Comparison of ENCODE assay signal across 33 cellular contexts in genomic region chr1:85171721-85172120, GRCh38. TPM values are rescaled to one million over a fixed set of nuclear protein-coding genes. Genes with fewer than 3 reads are reported as not detected.
"Had no signal": no experiment of that assay in that cellular context is flagged by ENCODE, and none has a peak within 500 bp of the region (broad histone marks: within the 10 kb centered on the region; RNA-seq: fewer than 3 reads in every experiment).

No MANE protein-coding gene starts in this region.

- H3K9me3 Mint-ChIP-seq: activated CD4-positive, alpha-beta memory T cell treated with anti-CD3 and anti-CD28 coated beads for 36 hours; activated CD4-positive, alpha-beta T cell treated with anti-CD3 and anti-CD28 coated beads, Interleukin-2, amount 10 ng/mL, durations not matched to agents 24 days and 14 days; activated naive CD4-positive, alpha-beta T cell treated with anti-CD3 and anti-CD28 coated beads, Interleukin-2, amount 50 U/mL, for 72 hours had no signal

- H3K27ac Mint-ChIP-seq: activated CD4-positive, alpha-beta memory T cell treated with anti-CD3 and anti-CD28 coated beads for 36 hours; activated CD4-positive, alpha-beta T cell treated with anti-CD3 and anti-CD28 coated beads, Interleukin-2, amount 10 ng/mL, durations not matched to agents 24 days and 14 days; activated naive CD4-positive, alpha-beta T cell treated with anti-CD3 and anti-CD28 coated beads, Interleukin-2, amount 50 U/mL, for 72 hours had no signal

- H3K27me3 Mint-ChIP-seq: activated CD4-positive, alpha-beta memory T cell treated with anti-CD3 and anti-CD28 coated beads for 36 hours had no signal

- DNase-seq: activated CD4-positive, alpha-beta memory T cell treated with anti-CD3 and anti-CD28 coated beads for 36 hours; activated CD4-positive, alpha-beta T cell treated with anti-CD3 and anti-CD28 coated beads, Interleukin-2, amount 10 ng/mL, durations not matched to agents 24 days and 14 days; activated CD8-positive, alpha-beta memory T cell treated with anti-CD3 and anti-CD28 coated beads, Interleukin-2, amount 50 U/mL, for 4 hours; activated effector memory CD4-positive, alpha-beta T cell treated with anti-CD3 and anti-CD28 coated beads, Interleukin-2, amount 50 U/mL, for 16 hours; activated naive CD4-positive, alpha-beta T cell; activated T-cell treated with anti-CD3 and anti-CD28 coated beads, Interleukin-2, amount 50 U/mL, for 48 hours; amniotic stem cell; aorta; brain microvascular endothelial cell; central memory CD4-positive, alpha-beta T cell; Kasumi-1; KG1; MM.1S; MV-4-11; NCI-H1092; NCI-H1436 treated with DMSO at 0.1 percent for 48 hours; NCI-H1694 treated with DMSO at 0.1 percent for 48 hours; NCI-H2029; NCI-H510A; NCI-H526; NCI-H748 treated with DMSO at 0.1 percent for 48 hours; NK-92 treated with Interleukin-12 subunit alpha and Interleukin-12 subunit beta, amount 100 ng/mL, for 24 hours; PC-3; Peyer's patch; RPMI8226; SHP77 treated with DMSO at 0.1 percent for 48 hours; SK-N-SH; T-helper 1 cell; T1000 had no signal

- H3K36me3 Mint-ChIP-seq: activated CD4-positive, alpha-beta memory T cell treated with anti-CD3 and anti-CD28 coated beads for 36 hours had no signal

- ATAC-seq: activated naive CD4-positive, alpha-beta T cell treated with anti-CD3 and anti-CD28 coated beads, Interleukin-2, amount 50 U/mL, for 72 hours; PC-3 had no signal

- FAIRE-seq: colon, TTC549 had no signal

- H3K4me3 Mint-ChIP-seq: activated CD4-positive, alpha-beta memory T cell treated with anti-CD3 and anti-CD28 coated beads for 36 hours; activated CD4-positive, alpha-beta T cell treated with anti-CD3 and anti-CD28 coated beads, Interleukin-2, amount 10 ng/mL, durations not matched to agents 24 days and 14 days had no signal

- H3K4me3 ChIP-seq: Peyer's patch, SJSA1 had no signal

RNA-seq across cellular contexts. Expression of gene SYDE2, which starts 29.1 kb away (rescaled TPM):
- polyA plus RNA-seq: SK-N-SH had no signal
